ENCODE assay signal across 1 cellular context in genomic region chr2:231706731-231707624, GRCh38.
TF ChIP-seq lines count a peak whose summit lies in the region.

No MANE protein-coding gene starts in this region.

TF ChIP-seq in HEK293, 187 proteins besides CTCF, POLR2A, EP300 and RAD21 (continued from another document):
- peak; percentile 36 for TF ChIP-seq ZNF24 (tag by site-specific recombination; IDR thresholded peaks at IDR 0.05)
- TF ChIP-seq ZBTB17 (tag by site-specific recombination; IDR thresholded peaks at IDR 0.05), result peak; percentile 97
- TF ChIP-seq KLF9 (tag by site-specific recombination; IDR thresholded peaks at IDR 0.05; ENCODE audit: low read depth), result no peak
- TF ChIP-seq ZNF18 (tag by site-specific recombination; IDR thresholded peaks at IDR 0.05), result no peak
- no peak; the same call in 1 of the 2 replicates for TF ChIP-seq ZNF449 (tag by site-specific recombination; IDR thresholded peaks at IDR 0.05)
- TF ChIP-seq MZF1 (tag by site-specific recombination; IDR thresholded peaks at IDR 0.05; ENCODE audit: borderline replicate concordance), result peak; percentile 58
- TF ChIP-seq ZBTB11 (tag by site-specific recombination; conservative IDR thresholded peaks at IDR 0.05; ENCODE audit: low read depth), result no peak
- no peak for TF ChIP-seq ZSCAN18 (tag by site-specific recombination; IDR thresholded peaks at IDR 0.05)
- TF ChIP-seq ZNF843 (tag by site-specific recombination; IDR thresholded peaks at IDR 0.05), result 0 out of 2 replicates have a peak, but pooled peaks have one; percentile 20
- no peak for TF ChIP-seq ZNF138 (tag by site-specific recombination; IDR thresholded peaks at IDR 0.05; ENCODE audit: borderline replicate concordance)
- peak; percentile 67; the same call in 1 of the 2 replicates for TF ChIP-seq GLI4 (tag by site-specific recombination; IDR thresholded peaks at IDR 0.05)
- TF ChIP-seq INSM2 (tag by site-specific recombination; IDR thresholded peaks at IDR 0.05), result no peak
- TF ChIP-seq ZFP41 (tag by site-specific recombination; IDR thresholded peaks at IDR 0.05; ENCODE audit: borderline replicate concordance), result no peak
- no peak for TF ChIP-seq ZSCAN5A (tag by site-specific recombination; IDR thresholded peaks at IDR 0.05)
- TF ChIP-seq KLF7 (tag by site-specific recombination; IDR thresholded peaks at IDR 0.05; ENCODE audit: borderline replicate concordance), result 0 out of 2 replicates have a peak, but pooled peaks have one; percentile 21
- TF ChIP-seq ZNF501 (tag by site-specific recombination; IDR thresholded peaks at IDR 0.05), result peak; percentile 72
- no peak; the same call in 1 of the 2 replicates for TF ChIP-seq ZBTB20 (tag by site-specific recombination; IDR thresholded peaks at IDR 0.05)
- no peak for TF ChIP-seq RBAK (tag by site-specific recombination; IDR thresholded peaks at IDR 0.05)
- TF ChIP-seq ZNF510 (tag by site-specific recombination; IDR thresholded peaks at IDR 0.05; ENCODE audit: insufficient replicate concordance), result no peak
- peak; percentile 83 for TF ChIP-seq ZNF76 (tag by site-specific recombination; IDR thresholded peaks at IDR 0.05; ENCODE audit: borderline replicate concordance, low read depth)
- no peak for TF ChIP-seq ZNF416 (tag by site-specific recombination; IDR thresholded peaks at IDR 0.05)
- TF ChIP-seq SP2 (tag by site-specific recombination; IDR thresholded peaks at IDR 0.05), result peak; percentile 92
- peak; percentile 60; the same call in 1 of the 2 replicates for TF ChIP-seq IKZF3 (tag by site-specific recombination; IDR thresholded peaks at IDR 0.05)
- TF ChIP-seq GLIS2 (tag by site-specific recombination; IDR thresholded peaks at IDR 0.05), result no peak
- no peak for TF ChIP-seq ZNF518A (tag by site-specific recombination; conservative IDR thresholded peaks at IDR 0.05; ENCODE audit: low read depth)
- TF ChIP-seq ZNF292 (tag by site-specific recombination; IDR thresholded peaks at IDR 0.05; ENCODE audit: borderline replicate concordance, low read depth), result 0 out of 2 replicates have a peak, but pooled peaks have one; percentile 5
- no peak for TF ChIP-seq ZNF837 (tag by site-specific recombination; IDR thresholded peaks at IDR 0.05)
- no peak for TF ChIP-seq ZNF558 (tag by site-specific recombination; IDR thresholded peaks at IDR 0.05)
- TF ChIP-seq ZNF362 (tag by site-specific recombination; IDR thresholded peaks at IDR 0.05), result no peak
- TF ChIP-seq HOXC10 (CRISPR knock-in tag; IDR thresholded peaks at IDR 0.05), result no peak
- TF ChIP-seq ZNF239 (tag by site-specific recombination; IDR thresholded peaks at IDR 0.05), result no peak
- TF ChIP-seq ZSCAN30 (tag by site-specific recombination; IDR thresholded peaks at IDR 0.05), result 0 out of 2 replicates have a peak, but pooled peaks have one; percentile 34
- no peak for TF ChIP-seq ZNF157 (tag by site-specific recombination; IDR thresholded peaks at IDR 0.05)
- TF ChIP-seq ZNF639 (tag by site-specific recombination; IDR thresholded peaks at IDR 0.05), result no peak; the same call in 1 of the 2 replicates
- TF ChIP-seq ZNF335 (tag by site-specific recombination; conservative IDR thresholded peaks at IDR 0.05), result peak; percentile 19
